8 cellular contexts compared by ENCODE assay signal in genomic region chr4:146243141-146243882, GRCh38. TPM values are rescaled to one million over a fixed set of nuclear protein-coding genes. Genes with fewer than 3 reads are reported as not detected.
A peak's percentile ranks its signal among the peaks of the same experiment; 100 is the strongest.
DNase-seq lines count a peak whose midpoint lies in the region; ATAC-seq and TF ChIP-seq lines count a peak whose summit lies in the region.

No MANE protein-coding gene starts in this region.

- H3K27me3 Mint-ChIP-seq in activated naive CD8-positive, alpha-beta T cell, result no peaks in the 10 kb centered on the region

- TF ChIP-seq CTCF in RWPE1 (conservative IDR thresholded peaks at IDR 0.05; ENCODE audit: low read depth) (peak; percentile 23; the same call in 1 of the 2 replicates), right lobe of liver (IDR thresholded peaks at IDR 0.05) (peak; percentile 19 to 48 (median 34))

- H3K4me1 Mint-ChIP-seq in activated naive CD8-positive, alpha-beta T cell (ENCODE audit: low read depth), result peaks cover 27% of the 10 kb centered on the region

- H3K4me3 ChIP-seq in right lobe of liver, result no peak overlapping the region
- peak overlapping the region in 3 of 5 donors; percentile 19 to 29 (median 23) for H3K4me3 ChIP-seq in subcutaneous abdominal adipose tissue (ENCODE audit: low read depth in 1 of 5, low read length in 5 of 5)
- no peak overlapping the region for H3K4me3 ChIP-seq in MG63

- 49% methylated on average over 6 of the region's 24 CpGs for WGBS in right lobe of liver (ENCODE audit: insufficient coverage, low coverage, low lambda C conversion rate, missing lambda C conversion rate)

- POLR2A ChIA-PET in RWPE1 (lab: Yijun Ruan, JAX; ENCODE audit: low non-redundant PET), result no interaction called here

- DNase-seq in RWPE1 (ENCODE audit: low spot score) (no peak), right lobe of liver (peak in 1 of 3 donors; percentile 29), MG63 (no peak)

- intact Hi-C loops in right lobe of liver (cut with DNase I), result no loop called here

- H3K27me3 ChIP-seq in right lobe of liver, result no peaks in the 10 kb centered on the region
- no peaks in the 10 kb centered on the region for H3K27me3 ChIP-seq in subcutaneous abdominal adipose tissue (ENCODE audit: control insufficient read depth in 5 of 5, insufficient read depth in 4 of 5, low read length in 5 of 5)
- H3K27me3 ChIP-seq in MG63, result no peaks in the 10 kb centered on the region

- peak overlapping the region; percentile 64 for H3K27ac Mint-ChIP-seq in activated naive CD8-positive, alpha-beta T cell

- CTCF ChIA-PET in RWPE1 (lab: Yijun Ruan, JAX), result no interaction called here

- peak overlapping the region; percentile 47 for H3K4me3 Mint-ChIP-seq in activated naive CD8-positive, alpha-beta T cell

- H3K9me3 ChIP-seq in right lobe of liver (no peaks in the 10 kb centered on the region), subcutaneous abdominal adipose tissue (ENCODE audit: control insufficient read depth in 5 of 5, low read length in 5 of 5) (no peaks in the 10 kb centered on the region), MG63 (no peaks in the 10 kb centered on the region)

- H3K27ac ChIP-seq in RWPE1 (no peak overlapping the region), right lobe of liver (no peak overlapping the region), subcutaneous abdominal adipose tissue (ENCODE audit: low read depth, low read length) (peak overlapping the region; percentile 61)

- ATAC-seq in HG02884 (IDR thresholded peaks at IDR 0.05; ENCODE audit: unreplicated experiment) (peak; percentile 72), right lobe of liver (peak in 2 of 4 donors; percentile 3 to 23), esophagus mucosa (no peak)

- peaks cover under 1% of the 10 kb centered on the region for H3K36me3 Mint-ChIP-seq in activated naive CD8-positive, alpha-beta T cell

- no peaks in the 10 kb centered on the region for H3K9me3 Mint-ChIP-seq in activated naive CD8-positive, alpha-beta T cell (ENCODE audit: low read depth)

- H3K36me3 ChIP-seq in right lobe of liver, result no peaks in the 10 kb centered on the region
- H3K36me3 ChIP-seq in subcutaneous abdominal adipose tissue (ENCODE audit: control insufficient read depth in 5 of 5, insufficient read depth in 5 of 5, low read length in 5 of 5), result no peaks in the 10 kb centered on the region
- H3K36me3 ChIP-seq in MG63, result no peaks in the 10 kb centered on the region

- no peaks in the 10 kb centered on the region for H3K4me1 ChIP-seq in right lobe of liver
- peaks cover 24 to 63% (median 53%) of the 10 kb centered on the region in 5 donors for H3K4me1 ChIP-seq in subcutaneous abdominal adipose tissue (ENCODE audit: control insufficient read depth in 5 of 5, insufficient read depth in 5 of 5, low read length in 5 of 5)

- no peak overlapping the region for H3K9ac ChIP-seq in subcutaneous abdominal adipose tissue (ENCODE audit: low read length in 5 of 5)

- peak; percentile 31 for TF ChIP-seq POLR2A in GM18526 (IDR thresholded peaks at IDR 0.05; ENCODE audit: extremely low read depth, insufficient read length)
- TF ChIP-seq POLR2A in right lobe of liver (IDR thresholded peaks at IDR 0.05), result no peak

RNA-seq across cellular contexts. Expression of gene REELD1, which starts 29.0 kb away (rescaled TPM):
- total RNA-seq in right lobe of liver (under 1 TPM in 5 of 6 experiments, not detected in 1; 0.12 to 0.50 (median 0.35) TPM), esophagus mucosa (not detected)
- 0.56 TPM in 1 of 2 replicates, not detected in the other for total RNA-seq in MG63 (2014; rRNA removed; shearing (Covaris generic); ENCODE audit: low replicate concordance)

Comparison
In these comparisons a context has a peak if more than half of its experiments do, and no peak if none do; other contexts are left out.
1. H3K4me3 ChIP-seq: peak in subcutaneous abdominal adipose tissue (3 of 5); none in right lobe of liver (0 of 3) and MG63 (single experiment).